8 cellular contexts compared by ENCODE assay signal in the genomic region with DNA sequence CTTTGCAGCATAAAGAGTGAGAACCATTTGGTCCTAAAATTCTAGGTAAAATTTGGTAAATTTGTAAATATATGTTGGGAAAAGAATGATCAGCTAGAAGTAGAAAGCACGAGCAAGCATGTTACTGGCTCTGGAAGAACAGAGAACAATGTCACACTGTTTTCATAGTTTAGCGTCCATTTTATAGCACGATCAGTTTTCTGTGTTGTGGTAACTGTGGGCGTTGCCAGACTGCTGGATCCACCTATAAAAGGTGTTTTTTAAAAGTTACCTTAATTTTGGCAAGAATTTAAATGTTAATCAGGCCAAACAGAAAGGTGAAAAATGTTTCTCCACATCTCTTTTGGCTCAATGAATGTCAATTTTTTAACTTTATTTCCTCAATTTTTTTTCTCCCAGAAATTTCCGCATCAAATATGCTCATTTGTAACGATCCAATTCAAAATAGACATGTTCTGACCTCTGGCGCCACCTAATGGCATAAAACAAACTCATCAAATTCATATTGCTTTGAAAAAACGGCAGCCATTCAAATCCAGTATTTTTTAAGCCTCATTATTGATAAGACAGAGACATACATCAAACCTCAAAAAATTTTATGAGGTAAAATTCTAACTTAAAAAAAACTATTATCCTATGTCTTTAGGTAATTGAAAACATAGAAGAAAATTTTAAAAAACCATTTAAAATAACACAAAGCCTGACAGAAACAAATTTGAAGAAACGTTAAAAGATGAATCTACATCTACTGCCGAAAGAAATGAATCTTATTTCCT. TPM values are rescaled to one million over a fixed set of nuclear protein-coding genes. Genes with fewer than 3 reads are reported as not detected.
DNase-seq lines count a peak whose midpoint lies in the region; ATAC-seq and TF ChIP-seq lines count a peak whose summit lies in the region.

No MANE protein-coding gene starts in this region.

- TF ChIP-seq CTCF in heart left ventricle (IDR thresholded peaks at IDR 0.05) (peak; percentile 60 to 80 (median 68)), NB4 (IDR thresholded peaks at IDR 0.05; ENCODE audit: low read depth, low read length) (peak; percentile 51), epithelial cell of esophagus (IDR thresholded peaks at IDR 0.05; ENCODE audit: insufficient read depth, low read depth, low read length, missing control alignments) (peak; percentile 60), parathyroid adenoma (IDR thresholded peaks at IDR 0.05) (peak; percentile 67)

- H3K4me1 ChIP-seq in heart left ventricle, result no peaks in the 10 kb centered on the region
- H3K4me1 ChIP-seq in parathyroid adenoma, result no peaks in the 10 kb centered on the region

- no peaks in the 10 kb centered on the region for H3K9me3 ChIP-seq in heart left ventricle
- H3K9me3 ChIP-seq in parathyroid adenoma (ENCODE audit: control insufficient read depth, low read length), result no peaks in the 10 kb centered on the region

- TF ChIP-seq POLR2A in heart left ventricle (IDR thresholded peaks at IDR 0.05), result no peak
- TF ChIP-seq POLR2A in NB4 (IDR thresholded peaks at IDR 0.05; ENCODE audit: extremely low read depth, insufficient read length), result no peak

- H3K4me2 ChIP-seq in parathyroid adenoma (ENCODE audit: low read length), result no peak overlapping the region

- H3K4me3 ChIP-seq in heart left ventricle (no peak overlapping the region), NB4 (ENCODE audit: low read depth, low read length) (no peak overlapping the region), epithelial cell of esophagus (ENCODE audit: low read length) (no peak overlapping the region), parathyroid adenoma (ENCODE audit: low read depth, low read length) (no peak overlapping the region)

- intact Hi-C loops in heart left ventricle (cut with DNase I), result loop anchor here in 8 of 10 donors (1.0 to 10.0 kb wide), 7 partner anchors 67 to 740 kb away; no protein-coding TSS in a partner anchor
- intact Hi-C loops in left cardiac atrium (cut with DNase I), result loop anchor here (2.0 to 5.0 kb wide), 2 partner anchors 67 to 72 kb away; no protein-coding TSS in a partner anchor

- no peak for DNase-seq in heart left ventricle
- no peak for DNase-seq in left cardiac atrium
- DNase-seq in NB4 (ENCODE audit: low read depth), result peak; percentile 63
- peak; percentile 67 for DNase-seq in epithelial cell of esophagus (ENCODE audit: low read depth)
- no peak for DNase-seq in HK-2 (ENCODE audit: unreplicated experiment)

- WGBS in heart left ventricle, 4 donors, result 52 to 54% (median 53%) methylated on average over 10 of the region's 10 CpGs

- H3K27ac ChIP-seq in heart left ventricle (no peak overlapping the region), parathyroid adenoma (no peak overlapping the region)

- H3K36me3 ChIP-seq in heart left ventricle (peaks cover 0 to 71% (median 44%) of the 10 kb centered on the region in 9 donors), parathyroid adenoma (ENCODE audit: control insufficient read depth, insufficient read depth, low read length) (no peaks in the 10 kb centered on the region)

- H2AFZ ChIP-seq in parathyroid adenoma, result no peak overlapping the region

- no peak overlapping the region for H3K9ac ChIP-seq in parathyroid adenoma

- ATAC-seq in heart left ventricle (no peak), left cardiac atrium (no peak), SK-N-SH treated with all-trans-retinoic acid at 6 μM for 48 hours (peak; percentile 58; the same call in 2 of the 3 replicates), GM21515 (IDR thresholded peaks at IDR 0.05; ENCODE audit: unreplicated experiment) (no peak)

- H3K27me3 ChIP-seq in heart left ventricle (peaks cover 0 to 2% (median 0%) of the 10 kb centered on the region in 9 donors), parathyroid adenoma (ENCODE audit: control insufficient read depth, insufficient read depth, low read length) (no peaks in the 10 kb centered on the region)

- no peaks in the 10 kb centered on the region for H3K79me2 ChIP-seq in parathyroid adenoma

TF ChIP-seq in SK-N-SH treated with all-trans-retinoic acid at 6 μM for 48 hours, 23 proteins besides CTCF, POLR2A, EP300 and RAD21:
- TF ChIP-seq ZNF8 (CRISPR knock-in tag; IDR thresholded peaks at IDR 0.05) (no peak), RARB (CRISPR knock-in tag; IDR thresholded peaks at IDR 0.05) (no peak), SNAI2 (CRISPR knock-in tag; IDR thresholded peaks at IDR 0.05) (no peak), TCF4 (CRISPR knock-in tag; IDR thresholded peaks at IDR 0.05; ENCODE audit: borderline replicate concordance) (no peak), ZFP3 (CRISPR knock-in tag; IDR thresholded peaks at IDR 0.05) (no peak), ZNF70 (CRISPR knock-in tag; IDR thresholded peaks at IDR 0.05) (no peak), ISL1 (CRISPR knock-in tag; IDR thresholded peaks at IDR 0.05) (no peak), GLIS3 (CRISPR knock-in tag; IDR thresholded peaks at IDR 0.05) (no peak), ZNF565 (CRISPR knock-in tag; conservative IDR thresholded peaks at IDR 0.05; ENCODE audit: low read depth) (no peak), OSR1 (CRISPR knock-in tag; IDR thresholded peaks at IDR 0.05) (no peak), ARNTL (CRISPR knock-in tag; IDR thresholded peaks at IDR 0.05; ENCODE audit: borderline replicate concordance, low read depth) (no peak), TOX (CRISPR knock-in tag; IDR thresholded peaks at IDR 0.05; ENCODE audit: borderline replicate concordance) (no peak)
- TF ChIP-seq, protein P1, sequence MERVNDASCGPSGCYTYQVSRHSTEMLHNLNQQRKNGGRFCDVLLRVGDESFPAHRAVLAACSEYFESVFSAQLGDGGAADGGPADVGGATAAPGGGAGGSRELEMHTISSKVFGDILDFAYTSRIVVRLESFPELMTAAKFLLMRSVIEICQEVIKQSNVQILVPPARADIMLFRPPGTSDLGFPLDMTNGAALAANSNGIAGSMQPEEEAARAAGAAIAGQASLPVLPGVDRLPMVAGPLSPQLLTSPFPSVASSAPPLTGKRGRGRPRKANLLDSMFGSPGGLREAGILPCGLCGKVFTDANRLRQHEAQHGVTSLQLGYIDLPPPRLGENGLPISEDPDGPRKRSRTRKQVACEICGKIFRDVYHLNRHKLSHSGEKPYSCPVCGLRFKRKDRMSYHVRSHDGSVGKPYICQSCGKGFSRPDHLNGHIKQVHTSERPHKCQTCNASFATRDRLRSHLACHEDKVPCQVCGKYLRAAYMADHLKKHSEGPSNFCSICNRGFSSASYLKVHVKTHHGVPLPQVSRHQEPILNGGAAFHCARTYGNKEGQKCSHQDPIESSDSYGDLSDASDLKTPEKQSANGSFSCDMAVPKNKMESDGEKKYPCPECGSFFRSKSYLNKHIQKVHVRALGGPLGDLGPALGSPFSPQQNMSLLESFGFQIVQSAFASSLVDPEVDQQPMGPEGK (CRISPR knock-in tag; IDR thresholded peaks at IDR 0.05; ENCODE audit: borderline replicate concordance), result no peak
- TF ChIP-seq, protein P2, sequence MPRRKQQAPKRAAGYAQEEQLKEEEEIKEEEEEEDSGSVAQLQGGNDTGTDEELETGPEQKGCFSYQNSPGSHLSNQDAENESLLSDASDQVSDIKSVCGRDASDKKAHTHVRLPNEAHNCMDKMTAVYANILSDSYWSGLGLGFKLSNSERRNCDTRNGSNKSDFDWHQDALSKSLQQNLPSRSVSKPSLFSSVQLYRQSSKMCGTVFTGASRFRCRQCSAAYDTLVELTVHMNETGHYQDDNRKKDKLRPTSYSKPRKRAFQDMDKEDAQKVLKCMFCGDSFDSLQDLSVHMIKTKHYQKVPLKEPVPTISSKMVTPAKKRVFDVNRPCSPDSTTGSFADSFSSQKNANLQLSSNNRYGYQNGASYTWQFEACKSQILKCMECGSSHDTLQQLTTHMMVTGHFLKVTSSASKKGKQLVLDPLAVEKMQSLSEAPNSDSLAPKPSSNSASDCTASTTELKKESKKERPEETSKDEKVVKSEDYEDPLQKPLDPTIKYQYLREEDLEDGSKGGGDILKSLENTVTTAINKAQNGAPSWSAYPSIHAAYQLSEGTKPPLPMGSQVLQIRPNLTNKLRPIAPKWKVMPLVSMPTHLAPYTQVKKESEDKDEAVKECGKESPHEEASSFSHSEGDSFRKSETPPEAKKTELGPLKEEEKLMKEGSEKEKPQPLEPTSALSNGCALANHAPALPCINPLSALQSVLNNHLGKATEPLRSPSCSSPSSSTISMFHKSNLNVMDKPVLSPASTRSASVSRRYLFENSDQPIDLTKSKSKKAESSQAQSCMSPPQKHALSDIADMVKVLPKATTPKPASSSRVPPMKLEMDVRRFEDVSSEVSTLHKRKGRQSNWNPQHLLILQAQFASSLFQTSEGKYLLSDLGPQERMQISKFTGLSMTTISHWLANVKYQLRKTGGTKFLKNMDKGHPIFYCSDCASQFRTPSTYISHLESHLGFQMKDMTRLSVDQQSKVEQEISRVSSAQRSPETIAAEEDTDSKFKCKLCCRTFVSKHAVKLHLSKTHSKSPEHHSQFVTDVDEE (CRISPR knock-in tag; IDR thresholded peaks at IDR 0.05), result no peak

RNA-seq across cellular contexts. Expression of a gene that starts 5.5 kb away (rescaled TPM):
- total RNA-seq in heart left ventricle (under 1 TPM in 3 of 9 donors, not detected in 6; 0.07 to 0.12 (median 0.11) TPM), left cardiac atrium (under 1 TPM; 0.06 to 0.21 TPM)
- under 1 TPM in 1 of 2 donors, not detected in 1; 0.04 TPM for polyA plus RNA-seq in heart left ventricle

RNA-seq across cellular contexts. Expression of a gene that starts 35.0 kb away (rescaled TPM):
- total RNA-seq in heart left ventricle, result 1 to 10 TPM in 1 of 9 donors, under 1 TPM in 7, not detected in 1; 0.05 to 1.9 (median 0.14) TPM
- polyA plus RNA-seq in heart left ventricle, result under 1 TPM; 0.04 to 0.12 TPM
- under 1 TPM; 0.18 to 0.74 TPM for total RNA-seq in left cardiac atrium

RNA-seq across cellular contexts. Expression of a gene that starts 53.4 kb away (rescaled TPM):
- total RNA-seq in heart left ventricle (1 to 10 TPM in 3 of 9 donors, under 1 TPM in 6; 0.17 to 6.0 (median 0.77) TPM), left cardiac atrium (not detected)
- under 1 TPM; 0.14 to 0.72 TPM for polyA plus RNA-seq in heart left ventricle

Comparison
In these comparisons a context has a peak if more than half of its experiments do, and no peak if none do; other contexts are left out.
1. DNase-seq: peak in NB4 (single experiment) and epithelial cell of esophagus (single experiment); none in heart left ventricle (0 of 5), left cardiac atrium (single experiment) and HK-2 (single experiment).
2. Peak in every context shown above with its lines, with median percentiles within 50 percentile points of each other: CTCF ChIP-seq.